ENCODE assay signal across 12 cellular contexts in genomic region chr2:191680639-191681038, GRCh38. TPM values are rescaled to one million over a fixed set of nuclear protein-coding genes. Genes with fewer than 3 reads are reported as not detected.
DNase-seq lines count a peak whose midpoint lies in the region; ATAC-seq, FAIRE-seq and TF ChIP-seq lines count a peak whose summit lies in the region.
"Had no signal": no experiment of that assay in that cellular context is flagged by ENCODE, and none has a peak within 500 bp of the region (broad histone marks: within the 10 kb centered on the region; RNA-seq: fewer than 3 reads in every experiment).

No MANE protein-coding gene starts in this region.

- TF ChIP-seq POLR2A in gastroesophageal sphincter (IDR thresholded peaks at IDR 0.05) = no peak

- peaks cover 36 to 55% (median 42%) of the 10 kb centered on the region in 11 experiments for H3K36me3 ChIP-seq in BLaER1 treated with 17β-estradiol and CSF1 and Interleukin-3, amounts not matched to agents 10 nM and 100 nM
- H3K36me3 ChIP-seq in Loucy (ENCODE audit: insufficient read depth, low read length) = peaks cover 34% of the 10 kb centered on the region; the same call in 1 of the 2 replicates
- H3K36me3 ChIP-seq in bronchial epithelial cell (ENCODE audit: control insufficient read depth, insufficient read depth, low read length) = peaks cover 7% of the 10 kb centered on the region
- peaks cover 0 to 31% of the 10 kb centered on the region in 2 donors for H3K36me3 ChIP-seq in gastroesophageal sphincter

- H3K9ac ChIP-seq in BLaER1 treated with 17β-estradiol and CSF1 and Interleukin-3, amounts not matched to agents 10 nM and 100 nM = peak overlapping the region in 3 of 11 experiments; percentile 97 to 99 (median 97); a peak in 4 of 22 replicates
- H3K9ac ChIP-seq in Loucy (ENCODE audit: low read depth, low read length, poor library complexity, severe bottlenecking) = peak overlapping the region; percentile 95

- H3F3A ChIP-seq in Loucy (ENCODE audit: low read depth) = peaks cover 9% of the 10 kb centered on the region

- H4K20me1 ChIP-seq in BLaER1 treated with 17β-estradiol and CSF1 and Interleukin-3, amounts not matched to agents 10 nM and 100 nM = peaks cover 0 to 59% (median 0%) of the 10 kb centered on the region in 11 experiments; a peak in 5 of 22 replicates
- H4K20me1 ChIP-seq in Loucy (ENCODE audit: insufficient read depth, low read length, poor library complexity, severe bottlenecking) = peaks cover 60% of the 10 kb centered on the region

- peaks cover 30 to 78% (median 45%) of the 10 kb centered on the region in 10 experiments for H3K4me1 ChIP-seq in BLaER1 treated with 17β-estradiol and CSF1 and Interleukin-3, amounts not matched to agents 10 nM and 100 nM
- H3K4me1 ChIP-seq in Loucy (ENCODE audit: insufficient read depth, low read length, poor library complexity, severe bottlenecking) = peaks cover 70% of the 10 kb centered on the region
- H3K4me1 ChIP-seq in gastroesophageal sphincter = peaks cover 0 to 33% (median 4%) of the 10 kb centered on the region in 3 donors

- H3K27ac ChIP-seq in BLaER1 treated with 17β-estradiol and CSF1 and Interleukin-3, amounts not matched to agents 10 nM and 100 nM = peak overlapping the region in 7 of 11 experiments; percentile 21 to 98 (median 98); a peak in 10 of 22 replicates
- no peak overlapping the region for H3K27ac ChIP-seq in gastroesophageal sphincter

- no peaks in the 10 kb centered on the region for H3K27me3 Mint-ChIP-seq in nephron (ENCODE audit: low read depth)

- FAIRE-seq in bronchial epithelial cell (lab: Jason Lieb, UNC) = no peak

- peak overlapping the region in 2 of 3 experiments; percentile 29 to 36 for H3K4me3 Mint-ChIP-seq in nephron

- DNase-seq in bronchial epithelial cell (ENCODE audit: low read depth) = no peak
- no peak for DNase-seq in NCI-H524 treated with DMSO at 0.1 percent for 48 hours (lab: John Stamatoyannopoulos, UW)
- DNase-seq in NCI-H2107 (lab: John Stamatoyannopoulos, UW) = no peak
- no peak for DNase-seq in NCI-H187 (lab: John Stamatoyannopoulos, UW)
- DNase-seq: aorta, islet precursor cell, NCI-H2029 treated with DMSO at 0.1 percent for 48 hours, T-helper 9 cell had no signal

- no peaks in the 10 kb centered on the region for H3K27me3 ChIP-seq in BLaER1 treated with 17β-estradiol and CSF1 and Interleukin-3, amounts not matched to agents 10 nM and 100 nM
- H3K27me3 ChIP-seq in Loucy (ENCODE audit: insufficient read depth, low read length, poor library complexity, severe bottlenecking) (no peaks in the 10 kb centered on the region), bronchial epithelial cell (ENCODE audit: control insufficient read depth, insufficient read depth, low read length) (no peaks in the 10 kb centered on the region), gastroesophageal sphincter (no peaks in the 10 kb centered on the region)

- WGBS in gastroesophageal sphincter (ENCODE audit: low coverage in 1 of 2), 2 donors = 90 to 100% methylated on average over 1 of the region's 1 CpG

- no peak for TF ChIP-seq CTCF in Loucy (conservative IDR thresholded peaks at IDR 0.05; ENCODE audit: low read length)
- TF ChIP-seq CTCF in bronchial epithelial cell (IDR thresholded peaks at IDR 0.05; ENCODE audit: insufficient read depth, low read length, severe bottlenecking) = no peak
- no peak for TF ChIP-seq CTCF in nephron (IDR thresholded peaks at IDR 0.05; ENCODE audit: unreplicated experiment in 3 of 3)
- no peak for TF ChIP-seq CTCF in gastroesophageal sphincter (IDR thresholded peaks at IDR 0.05)

- no peak for ATAC-seq in gastroesophageal sphincter

- H3K4me3 ChIP-seq in BLaER1 treated with 17β-estradiol and CSF1 and Interleukin-3, amounts not matched to agents 10 nM and 100 nM = peak overlapping the region in 4 of 10 experiments; percentile 70 to 83 (median 82); a peak in 9 of 20 replicates
- H3K4me3 ChIP-seq in Loucy (ENCODE audit: low read length, poor library complexity, severe bottlenecking) (peak overlapping the region; percentile 94), bronchial epithelial cell (ENCODE audit: low read depth, low read length) (peak overlapping the region; percentile 21), gastroesophageal sphincter (no peak overlapping the region)

- H3K9me3 Mint-ChIP-seq in nephron = no peaks in the 10 kb centered on the region

- no peak for TF ChIP-seq EP300 in gastroesophageal sphincter (IDR thresholded peaks at IDR 0.05)

- H3K4me2 ChIP-seq in BLaER1 treated with 17β-estradiol and CSF1 and Interleukin-3, amounts not matched to agents 10 nM and 100 nM = peak overlapping the region in 9 of 11 experiments; percentile 81 to 97 (median 86); a peak in 16 of 22 replicates
- peak overlapping the region; percentile 92 for H3K4me2 ChIP-seq in Loucy (ENCODE audit: low read depth, low read length, poor library complexity, severe bottlenecking)

- no peaks in the 10 kb centered on the region for H3K9me2 ChIP-seq in Loucy (replicated peaks; ENCODE audit: low read depth, low read length)

- H3K36me3 Mint-ChIP-seq in nephron (ENCODE audit: low read depth) = peaks cover 15% of the 10 kb centered on the region

- no peak overlapping the region for H2AFZ ChIP-seq in Loucy (ENCODE audit: low read length)

- peaks cover 73% of the 10 kb centered on the region for H3K79me2 ChIP-seq in Loucy (ENCODE audit: insufficient read depth, low read length)

- no peaks in the 10 kb centered on the region for H3K9me3 ChIP-seq in BLaER1 treated with 17β-estradiol and CSF1 and Interleukin-3, amounts not matched to agents 10 nM and 100 nM (replicated peaks in 1 of 11)
- H3K9me3 ChIP-seq in Loucy (ENCODE audit: insufficient read depth, low read depth, low read length) = no peaks in the 10 kb centered on the region
- H3K9me3 ChIP-seq in gastroesophageal sphincter = no peaks in the 10 kb centered on the region

- peaks cover 15% of the 10 kb centered on the region for H3K4me1 Mint-ChIP-seq in nephron

- no peak overlapping the region for H3K27ac Mint-ChIP-seq in nephron

RNA-seq across cellular contexts. Expression of gene NABP1, which starts 2.7 kb away (rescaled TPM):
- total RNA-seq in bronchial epithelial cell (45.5 and 70.0 TPM in 2 replicates), gastroesophageal sphincter (10 to 100 TPM in 2 of 4 donors, 1 to 10 TPM in 2; 2.8 to 30.7 (median 7.9) TPM)

Comparison
In these comparisons a context has a peak if more than half of its experiments do, and no peak if none do; other contexts are left out.
1. H3K27ac ChIP-seq: peak in BLaER1 treated with 17β-estradiol and CSF1 and Interleukin-3, amounts not matched to agents 10 nM and 100 nM (7 of 11); none in gastroesophageal sphincter (0 of 4).
2. H3K4me3 ChIP-seq: peak in Loucy (single experiment) and bronchial epithelial cell (single experiment); none in gastroesophageal sphincter (0 of 2).